8 cellular contexts compared by ENCODE assay signal in the genomic region with DNA sequence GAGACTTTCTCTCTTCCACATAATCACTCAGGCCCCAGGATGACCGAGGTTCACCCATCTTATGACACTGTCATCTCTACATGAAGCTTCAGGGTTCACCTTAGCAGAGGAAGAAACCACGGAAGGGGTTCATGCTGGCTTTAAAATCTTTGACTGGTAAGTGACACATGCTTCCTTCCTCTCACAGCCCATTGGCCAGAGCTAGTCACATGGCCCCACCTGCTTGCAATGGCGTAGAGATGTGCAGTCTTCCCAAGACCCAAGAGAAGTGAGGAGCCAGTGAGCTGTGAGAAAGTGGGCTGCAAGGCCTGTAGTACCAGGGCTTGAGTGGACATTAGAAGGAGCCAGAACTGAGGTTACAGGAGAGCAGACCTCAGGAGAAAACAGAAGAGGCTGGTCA.
"Had no signal": no experiment of that assay in that cellular context is flagged by ENCODE, and none has a peak within 500 bp of the region (broad histone marks: within the 10 kb centered on the region; RNA-seq: fewer than 3 reads in every experiment).

No MANE protein-coding gene starts in this region.

- H2AFZ ChIP-seq: GM23338 had no signal

- FAIRE-seq: H1, H54 had no signal

- H3K27ac ChIP-seq: HL-60 had no signal

- H3K4me3 ChIP-seq: GM23338 had no signal

- ATAC-seq: GM23338 had no signal

- H3K4me1 Mint-ChIP-seq: GM23338, H9 had no signal

- H3K4me3 Mint-ChIP-seq: GM23338, H9 had no signal

- H3K9me3 Mint-ChIP-seq: GM23338, H9 had no signal

- H3K4me2 ChIP-seq: GM23338 had no signal

- DNase-seq: H9, HCEC 1CT, IMR-90, KG1 had no signal

- H3K27ac Mint-ChIP-seq: GM23338, H9 had no signal
